Comparison of ENCODE assay signal across 14 cellular contexts in genomic region chr14:90535556-90535930, GRCh38.
"Had no signal": no experiment of that assay in that cellular context is flagged by ENCODE, and none has a peak within 500 bp of the region (broad histone marks: within the 10 kb centered on the region; RNA-seq: fewer than 3 reads in every experiment).

No MANE protein-coding gene starts in this region.

- H3K27me3 Mint-ChIP-seq: activated CD4-positive, alpha-beta T cell treated with anti-CD3 and anti-CD28 coated beads, Interleukin-2, amount 10 ng/mL, durations not matched to agents 7 days and 5 days; activated naive CD8-positive, alpha-beta T cell treated with anti-CD3 and anti-CD28 coated beads for 36 hours; naive thymus-derived CD4-positive, alpha-beta T cell had no signal

- H3K27ac ChIP-seq: transverse colon had no signal

- H3K27ac Mint-ChIP-seq: activated CD4-positive, alpha-beta T cell treated with anti-CD3 and anti-CD28 coated beads, Interleukin-2, amount 10 ng/mL, durations not matched to agents 7 days and 5 days; naive thymus-derived CD4-positive, alpha-beta T cell; T-helper 2 cell treated with Interferon-gamma antibody and Interleukin-4, amounts not matched to agents 5 μg/mL and 100 μg/mL, for 36 hours had no signal

- H3K36me3 ChIP-seq: transverse colon had no signal

- H3K27me3 ChIP-seq: transverse colon had no signal

- H3K4me3 Mint-ChIP-seq: activated CD4-positive, alpha-beta T cell treated with anti-CD3 and anti-CD28 coated beads, Interleukin-2, amount 10 ng/mL, durations not matched to agents 7 days and 5 days; activated naive CD8-positive, alpha-beta T cell treated with anti-CD3 and anti-CD28 coated beads for 36 hours; activated T-helper 1 cell treated with anti-CD3 and anti-CD28 coated beads, Interleukin-12 subunit alpha, Interleukin-12 subunit beta, Interleukin-2, Interleukin-4 antibody, amounts not matched to agents 30 ng/mL and 10 ng/mL and 1 ng/mL, durations not matched to agents 14 hours and 24 hours and 36 hours; memory B cell; naive thymus-derived CD4-positive, alpha-beta T cell; T-helper 2 cell treated with Interferon-gamma antibody and Interleukin-4, amounts not matched to agents 5 μg/mL and 100 μg/mL, for 36 hours had no signal

- H3K4me1 Mint-ChIP-seq: activated CD4-positive, alpha-beta T cell treated with anti-CD3 and anti-CD28 coated beads, Interleukin-2, amount 10 ng/mL, durations not matched to agents 7 days and 5 days had no signal

- DNase-seq: activated CD4-positive, alpha-beta T cell treated with anti-CD3 and anti-CD28 coated beads, Interleukin-2, amount 10 ng/mL, durations not matched to agents 7 days and 5 days; activated naive CD8-positive, alpha-beta T cell treated with anti-CD3 and anti-CD28 coated beads for 36 hours; cerebellar nuclear complex; effector memory CD4-positive, alpha-beta T cell; naive thymus-derived CD4-positive, alpha-beta T cell; retina; small intestine; stimulated activated CD4-positive, alpha-beta T cell treated with anti-CD3 and anti-CD28 coated beads, Interleukin-4, amount 100 ng/mL, for 24 hours; stimulated activated naive CD4-positive, alpha-beta T cell; transverse colon had no signal

- H3K4me3 ChIP-seq: mucosa of descending colon, transverse colon had no signal

- H3K9me3 ChIP-seq: mucosa of descending colon, transverse colon had no signal

- ATAC-seq: naive thymus-derived CD4-positive, alpha-beta T cell had no signal

- H3K36me3 Mint-ChIP-seq: activated naive CD8-positive, alpha-beta T cell treated with anti-CD3 and anti-CD28 coated beads for 36 hours; memory B cell; naive thymus-derived CD4-positive, alpha-beta T cell had no signal

- H3K9me3 Mint-ChIP-seq: activated CD4-positive, alpha-beta T cell treated with anti-CD3 and anti-CD28 coated beads, Interleukin-2, amount 10 ng/mL, durations not matched to agents 7 days and 5 days; activated naive CD8-positive, alpha-beta T cell treated with anti-CD3 and anti-CD28 coated beads for 36 hours; activated T-helper 1 cell treated with anti-CD3 and anti-CD28 coated beads, Interleukin-12 subunit alpha, Interleukin-12 subunit beta, Interleukin-2, Interleukin-4 antibody, amounts not matched to agents 30 ng/mL and 10 ng/mL and 1 ng/mL, durations not matched to agents 14 hours and 24 hours and 36 hours; memory B cell; naive thymus-derived CD4-positive, alpha-beta T cell; T-helper 2 cell treated with Interferon-gamma antibody and Interleukin-4, amounts not matched to agents 5 μg/mL and 100 μg/mL, for 36 hours had no signal
